In genomic region chr15:65869954-65870871, GRCh38 we compare ENCODE assay signal across 8 cellular contexts.
DNase-seq lines count a peak whose midpoint lies in the region; ATAC-seq and TF ChIP-seq lines count a peak whose summit lies in the region.

No MANE protein-coding gene starts in this region.

- H3K27ac ChIP-seq in BLaER1 treated with 17β-estradiol and CSF1 and Interleukin-3, amounts not matched to agents 10 nM and 100 nM: peak overlapping the region; percentile 78 to 95 (median 90)
- peak overlapping the region; percentile 89 for H3K27ac ChIP-seq in neutrophil

- peaks cover 11 to 20% (median 15%) of the 10 kb centered on the region in 11 experiments; a peak in 21 of 22 replicates for H3K36me3 ChIP-seq in BLaER1 treated with 17β-estradiol and CSF1 and Interleukin-3, amounts not matched to agents 10 nM and 100 nM
- peaks cover 7% of the 10 kb centered on the region for H3K36me3 ChIP-seq in neutrophil

- TF ChIP-seq CTCF in neutrophil (IDR thresholded peaks at IDR 0.05) (no peak), GM10248 (IDR thresholded peaks at IDR 0.05; ENCODE audit: control extremely low read depth, extremely low read depth, low read depth, missing control alignments) (no peak)

- H3K4me1 ChIP-seq in BLaER1 treated with 17β-estradiol and CSF1 and Interleukin-3, amounts not matched to agents 10 nM and 100 nM: peaks cover 14 to 37% (median 24%) of the 10 kb centered on the region in 10 experiments
- H3K4me1 ChIP-seq in neutrophil (ENCODE audit: control insufficient read depth in 1 of 2, insufficient read depth in 1 of 2, low read depth in 1 of 2, low read length in 1 of 2): peaks cover 18 to 21% of the 10 kb centered on the region in 2 experiments

- CTCF ChIA-PET in GM10248 (lab: Yijun Ruan, JAX): interaction anchor here (0.8 to 6.5 kb wide), 17 partner anchors 12 to 469 kb away, joined by 3 to 51 read pairs (median 4); partner anchors contain the start of gene INTS14

- H3K27me3 ChIP-seq in BLaER1 treated with 17β-estradiol and CSF1 and Interleukin-3, amounts not matched to agents 10 nM and 100 nM: no peaks in the 10 kb centered on the region
- no peaks in the 10 kb centered on the region for H3K27me3 ChIP-seq in neutrophil

- H3K4me2 ChIP-seq in BLaER1 treated with 17β-estradiol and CSF1 and Interleukin-3, amounts not matched to agents 10 nM and 100 nM: peak overlapping the region; percentile 79 to 93 (median 89)

- H3K9me3 ChIP-seq in BLaER1 treated with 17β-estradiol and CSF1 and Interleukin-3, amounts not matched to agents 10 nM and 100 nM (replicated peaks in 1 of 11): peaks cover 0 to 3% (median 0%) of the 10 kb centered on the region in 11 experiments; a peak in 1 of 22 replicates
- no peaks in the 10 kb centered on the region for H3K9me3 ChIP-seq in neutrophil

- peak overlapping the region; percentile 86 to 93 (median 90) for H3K9ac ChIP-seq in BLaER1 treated with 17β-estradiol and CSF1 and Interleukin-3, amounts not matched to agents 10 nM and 100 nM

- ATAC-seq in GM21528 (IDR thresholded peaks at IDR 0.05; ENCODE audit: low FRiP score, unreplicated experiment): peak; percentile 10

- DNase-seq in NCI-H524 (lab: John Stamatoyannopoulos, UW) (peak; percentile 44 to 45), glomerular visceral epithelial cell (ENCODE audit: extremely low spot score) (peak; percentile 49), GM10248 (ENCODE audit: extremely low spot score) (no peak), middle frontal gyrus (ENCODE audit: extremely low spot score, low spot score) (no peak)
- peak; percentile 12 for DNase-seq in activated effector memory CD4-positive, alpha-beta T cell treated with Interleukin-2 at 50 U/mL for 16 hours

- POLR2A ChIA-PET in GM10248 (lab: Yijun Ruan, JAX): interaction anchor here (0.5 to 1.5 kb wide), 6 partner anchors 13 to 526 kb away, joined by 3 to 8 read pairs (median 4); partner anchors contain the start of gene INTS14

- H3K4me3 ChIP-seq in BLaER1 treated with 17β-estradiol and CSF1 and Interleukin-3, amounts not matched to agents 10 nM and 100 nM: peak overlapping the region; percentile 76 to 100 (median 90)
- peak overlapping the region; percentile 91 to 99 for H3K4me3 ChIP-seq in neutrophil (ENCODE audit: low read depth in 1 of 2, low read length in 1 of 2)

- peaks cover 13 to 54% (median 43%) of the 10 kb centered on the region in 11 experiments; a peak in 21 of 22 replicates for H4K20me1 ChIP-seq in BLaER1 treated with 17β-estradiol and CSF1 and Interleukin-3, amounts not matched to agents 10 nM and 100 nM

Comparison
In these comparisons a context has a peak if more than half of its experiments do, and no peak if none do; other contexts are left out.
1. DNase-seq: peak in NCI-H524 (2 of 2), activated effector memory CD4-positive, alpha-beta T cell treated with Interleukin-2 at 50 U/mL for 16 hours (single experiment) and glomerular visceral epithelial cell (single experiment); none in GM10248 (single experiment) and middle frontal gyrus (single experiment).